In genomic region chr4:2068566-2068965, GRCh38 we compare ENCODE assay signal across 20 cellular contexts. TPM values are rescaled to one million over a fixed set of nuclear protein-coding genes. Genes with fewer than 3 reads are reported as not detected.
DNase-seq lines count a peak whose midpoint lies in the region; ATAC-seq, FAIRE-seq and TF ChIP-seq lines count a peak whose summit lies in the region.
"Had no signal": no experiment of that assay in that cellular context is flagged by ENCODE, and none has a peak within 500 bp of the region (broad histone marks: within the 10 kb centered on the region; RNA-seq: fewer than 3 reads in every experiment).

No MANE protein-coding gene starts in this region.

- no peak overlapping the region for H3K27ac ChIP-seq in RWPE2 (ENCODE audit: poor library complexity, severe bottlenecking)
- H3K27ac ChIP-seq in kidney (ENCODE audit: low read depth in 2 of 2, low read length in 2 of 2), result no peak overlapping the region
- H3K27ac ChIP-seq: 22Rv1, Peyer's patch had no signal

- ATAC-seq in activated CD8-positive, alpha-beta memory T cell treated with anti-CD3 and anti-CD28 coated beads, Interleukin-2, amount 10 ng/mL, durations not matched to agents 7 days and 5 days, result no peak
- no peak for ATAC-seq in RWPE2 (ENCODE audit: low read depth)
- ATAC-seq in GM18858 (IDR thresholded peaks at IDR 0.05; ENCODE audit: unreplicated experiment), result no peak
- ATAC-seq in GM18873 (IDR thresholded peaks at IDR 0.05; ENCODE audit: low FRiP score, unreplicated experiment), result no peak
- ATAC-seq in stimulated activated effector memory CD8-positive, alpha-beta T cell treated with anti-CD3 and anti-CD28 coated beads, Interleukin-12 subunit alpha, Interleukin-12 subunit beta, amount 100 ng/mL, for 72 hours, result no peak

- H3K27ac Mint-ChIP-seq in activated CD8-positive, alpha-beta memory T cell treated with anti-CD3 and anti-CD28 coated beads, Interleukin-2, amount 10 ng/mL, durations not matched to agents 7 days and 5 days, result no peak overlapping the region
- H3K27ac Mint-ChIP-seq in stimulated activated effector memory CD8-positive, alpha-beta T cell treated with anti-CD3 and anti-CD28 coated beads, Interleukin-12 subunit alpha, Interleukin-12 subunit beta, amount 100 ng/mL, for 72 hours, result no peak overlapping the region
- H3K27ac Mint-ChIP-seq: HFFc6 had no signal

- H3K9ac ChIP-seq in kidney (ENCODE audit: low read length in 2 of 2), result no peak overlapping the region

- H3K27me3 ChIP-seq in RWPE2 (ENCODE audit: insufficient read depth, poor library complexity, severe bottlenecking), result no peaks in the 10 kb centered on the region
- H3K27me3 ChIP-seq: Peyer's patch had no signal

- TF ChIP-seq CTCF in RWPE2 (IDR thresholded peaks at IDR 0.05; ENCODE audit: poor library complexity, severe bottlenecking) (no peak), kidney (IDR thresholded peaks at IDR 0.05; ENCODE audit: borderline replicate concordance, extremely low read depth, insufficient read depth) (no peak)

- H3K4me3 ChIP-seq in RWPE2 (ENCODE audit: severe bottlenecking) (no peak overlapping the region), kidney (ENCODE audit: low read length in 2 of 2) (no peak overlapping the region)
- H3K4me3 ChIP-seq: Peyer's patch had no signal

- FAIRE-seq in kidney (lab: Jason Lieb, UNC), result no peak
- FAIRE-seq: H54 had no signal

- intact Hi-C loops in kidney (cut with DNase I), result no loop called here
- intact Hi-C loops in posterior vena cava (cut with DNase I), result no loop called here

- H3K4me1 Mint-ChIP-seq in activated CD8-positive, alpha-beta memory T cell treated with anti-CD3 and anti-CD28 coated beads, Interleukin-2, amount 10 ng/mL, durations not matched to agents 7 days and 5 days, result no peaks in the 10 kb centered on the region
- H3K4me1 Mint-ChIP-seq in stimulated activated effector memory CD8-positive, alpha-beta T cell treated with anti-CD3 and anti-CD28 coated beads, Interleukin-12 subunit alpha, Interleukin-12 subunit beta, amount 100 ng/mL, for 72 hours, result no peaks in the 10 kb centered on the region
- H3K4me1 Mint-ChIP-seq: IgD-negative memory B cell had no signal

- H3K9me3 ChIP-seq in RWPE2 (ENCODE audit: severe bottlenecking), result no peaks in the 10 kb centered on the region
- no peaks in the 10 kb centered on the region for H3K9me3 ChIP-seq in kidney (ENCODE audit: control insufficient read depth in 1 of 2, low read length in 2 of 2)
- H3K9me3 ChIP-seq: Peyer's patch had no signal

- H3K27me3 Mint-ChIP-seq in activated CD8-positive, alpha-beta memory T cell treated with anti-CD3 and anti-CD28 coated beads, Interleukin-2, amount 10 ng/mL, durations not matched to agents 7 days and 5 days, result no peaks in the 10 kb centered on the region
- H3K27me3 Mint-ChIP-seq: IgD-negative memory B cell had no signal

- H3K36me3 ChIP-seq in RWPE2 (ENCODE audit: low read depth) (no peaks in the 10 kb centered on the region), kidney (ENCODE audit: control insufficient read depth in 1 of 2, insufficient read depth in 2 of 2, low read length in 2 of 2) (no peaks in the 10 kb centered on the region)
- H3K36me3 ChIP-seq: Peyer's patch had no signal

- CTCF ChIA-PET in activated CD8-positive, alpha-beta memory T cell treated with anti-CD3 and anti-CD28 coated beads, Interleukin-2, amount 10 ng/mL, durations not matched to agents 7 days and 5 days (lab: Charles Lee), result no interaction called here

- no peaks in the 10 kb centered on the region for H3K36me3 Mint-ChIP-seq in activated CD8-positive, alpha-beta memory T cell treated with anti-CD3 and anti-CD28 coated beads, Interleukin-2, amount 10 ng/mL, durations not matched to agents 7 days and 5 days
- H3K36me3 Mint-ChIP-seq in stimulated activated effector memory CD8-positive, alpha-beta T cell treated with anti-CD3 and anti-CD28 coated beads, Interleukin-12 subunit alpha, Interleukin-12 subunit beta, amount 100 ng/mL, for 72 hours, result no peaks in the 10 kb centered on the region
- H3K36me3 Mint-ChIP-seq: IgD-negative memory B cell had no signal

- peak; percentile 7 for DNase-seq in activated CD8-positive, alpha-beta memory T cell treated with anti-CD3 and anti-CD28 coated beads, Interleukin-2, amount 50 U/mL, for 4 hours
- no peak for DNase-seq in activated CD8-positive, alpha-beta memory T cell treated with anti-CD3 and anti-CD28 coated beads, Interleukin-2, amount 10 ng/mL, durations not matched to agents 7 days and 5 days
- peak; percentile 35 for DNase-seq in RWPE2 (ENCODE audit: low spot score)
- DNase-seq in kidney, result peak; percentile 54
- peak; percentile 71 for DNase-seq in posterior vena cava (ENCODE audit: low spot score)
- DNase-seq in stimulated activated effector memory CD8-positive, alpha-beta T cell treated with anti-CD3 and anti-CD28 coated beads, Interleukin-12 subunit alpha, Interleukin-12 subunit beta, amount 100 ng/mL, for 72 hours (ENCODE audit: low spot score in 2 of 2), result no peak
- DNase-seq: DMS79 treated with DMSO at 0.1 percent for 48 hours, HFFc6, Karpas-422, NCI-H1417 treated with DMSO at 0.1 percent for 48 hours, NCI-H1930, NCI-H446, Peyer's patch, SHP77 had no signal

- no peak overlapping the region for H3K4me3 Mint-ChIP-seq in activated CD8-positive, alpha-beta memory T cell treated with anti-CD3 and anti-CD28 coated beads, Interleukin-2, amount 10 ng/mL, durations not matched to agents 7 days and 5 days
- no peak overlapping the region for H3K4me3 Mint-ChIP-seq in stimulated activated effector memory CD8-positive, alpha-beta T cell treated with anti-CD3 and anti-CD28 coated beads, Interleukin-12 subunit alpha, Interleukin-12 subunit beta, amount 100 ng/mL, for 72 hours
- H3K4me3 Mint-ChIP-seq: HFFc6, IgD-negative memory B cell had no signal

- no peaks in the 10 kb centered on the region for H3K4me1 ChIP-seq in RWPE2 (ENCODE audit: insufficient read depth, poor library complexity, severe bottlenecking)
- peaks cover 0 to 16% of the 10 kb centered on the region in 2 donors for H3K4me1 ChIP-seq in kidney (ENCODE audit: control insufficient read depth in 1 of 2, insufficient read depth in 1 of 2, low read depth in 1 of 2, low read length in 2 of 2)
- H3K4me1 ChIP-seq: Peyer's patch had no signal

- no peaks in the 10 kb centered on the region for H3K9me3 Mint-ChIP-seq in activated CD8-positive, alpha-beta memory T cell treated with anti-CD3 and anti-CD28 coated beads, Interleukin-2, amount 10 ng/mL, durations not matched to agents 7 days and 5 days (ENCODE audit: low read depth)
- no peaks in the 10 kb centered on the region for H3K9me3 Mint-ChIP-seq in stimulated activated effector memory CD8-positive, alpha-beta T cell treated with anti-CD3 and anti-CD28 coated beads, Interleukin-12 subunit alpha, Interleukin-12 subunit beta, amount 100 ng/mL, for 72 hours
- H3K9me3 Mint-ChIP-seq: HFFc6 had no signal

RNA-seq across cellular contexts. Expression of gene NAT8L, which starts 9.4 kb away (rescaled TPM):
- under 1 TPM; 0.09 to 0.40 TPM for total RNA-seq in activated CD8-positive, alpha-beta memory T cell treated with anti-CD3 and anti-CD28 coated beads, Interleukin-2, amount 10 ng/mL, durations not matched to agents 7 days and 5 days
- total RNA-seq in kidney, result 2.7 TPM
- polyA plus RNA-seq in kidney (ENCODE audit: insufficient read depth, low read depth, low replicate concordance), result 12.5 TPM
- total RNA-seq in posterior vena cava, result under 1 TPM; 0.19 to 0.52 TPM
- polyA plus RNA-seq: AG04450, IgD-negative memory B cell had no signal

RNA-seq across cellular contexts. Expression of gene NELFA, which starts 59.8 kb away (rescaled TPM):
- 10 to 100 TPM; 40.1 to 42.6 TPM for total RNA-seq in activated CD8-positive, alpha-beta memory T cell treated with anti-CD3 and anti-CD28 coated beads, Interleukin-2, amount 10 ng/mL, durations not matched to agents 7 days and 5 days
- total RNA-seq in kidney, result 39.1 TPM
- 17.8 TPM for polyA plus RNA-seq in kidney (ENCODE audit: insufficient read depth, low read depth, low replicate concordance)
- 10 to 100 TPM; 16.2 to 17.3 TPM for total RNA-seq in posterior vena cava

Comparison
In these comparisons a context has a peak if more than half of its experiments do, and no peak if none do; other contexts are left out.
1. DNase-seq: peak in activated CD8-positive, alpha-beta memory T cell treated with anti-CD3 and anti-CD28 coated beads, Interleukin-2, amount 50 U/mL, for 4 hours (single experiment), RWPE2 (single experiment), kidney (single experiment) and posterior vena cava (single experiment); none in activated CD8-positive, alpha-beta memory T cell treated with anti-CD3 and anti-CD28 coated beads, Interleukin-2, amount 10 ng/mL, durations not matched to agents 7 days and 5 days (single experiment) and stimulated activated effector memory CD8-positive, alpha-beta T cell treated with anti-CD3 and anti-CD28 coated beads, Interleukin-12 subunit alpha, Interleukin-12 subunit beta, amount 100 ng/mL, for 72 hours (0 of 2).